8 cellular contexts compared by ENCODE assay signal in genomic region chr15:70091649-70092461, GRCh38. TPM values are rescaled to one million over a fixed set of nuclear protein-coding genes. Genes with fewer than 3 reads are reported as not detected.
A peak's percentile ranks its signal among the peaks of the same experiment; 100 is the strongest.
DNase-seq lines count a peak whose midpoint lies in the region; ATAC-seq and TF ChIP-seq lines count a peak whose summit lies in the region.

No MANE protein-coding gene starts in this region.

- H3K36me3 Mint-ChIP-seq in activated naive CD4-positive, alpha-beta T cell treated with anti-CD3 and anti-CD28 coated beads, Interleukin-2, amount 50 U/mL, for 72 hours = peaks cover 27 to 90% of the 10 kb centered on the region in 2 donors
- H3K36me3 Mint-ChIP-seq in T-helper 17 cell (ENCODE audit: low read depth) (peaks cover 8% of the 10 kb centered on the region), type B pancreatic cell (peaks cover 49% of the 10 kb centered on the region)

- H3K9me3 Mint-ChIP-seq in activated naive CD4-positive, alpha-beta T cell treated with anti-CD3 and anti-CD28 coated beads, Interleukin-2, amount 50 U/mL, for 72 hours = no peaks in the 10 kb centered on the region
- H3K9me3 Mint-ChIP-seq in type B pancreatic cell = no peaks in the 10 kb centered on the region

- ATAC-seq in activated naive CD4-positive, alpha-beta T cell treated with anti-CD3 and anti-CD28 coated beads, Interleukin-2, amount 50 U/mL, for 72 hours = peak; percentile 5 to 26
- ATAC-seq in T-helper 17 cell = no peak
- no peak for ATAC-seq in GM18498 (IDR thresholded peaks at IDR 0.05; ENCODE audit: unreplicated experiment)

- H3K27ac ChIP-seq in brain microvascular endothelial cell = no peak overlapping the region

- in situ Hi-C loops in brain microvascular endothelial cell (cut with HindIII; ENCODE audit: low pct_ligation_motif_present, low sequenced_read_pairs) = no loop called here

- H3K27ac Mint-ChIP-seq in activated naive CD4-positive, alpha-beta T cell treated with anti-CD3 and anti-CD28 coated beads, Interleukin-2, amount 50 U/mL, for 72 hours = peak overlapping the region; percentile 50 to 91
- peak overlapping the region; percentile 71 for H3K27ac Mint-ChIP-seq in T-helper 17 cell
- H3K27ac Mint-ChIP-seq in type B pancreatic cell = peak overlapping the region; percentile 92

- no peaks in the 10 kb centered on the region for H3K27me3 Mint-ChIP-seq in T-helper 17 cell
- H3K27me3 Mint-ChIP-seq in type B pancreatic cell = no peaks in the 10 kb centered on the region

- H3K36me3 ChIP-seq in brain microvascular endothelial cell (replicated peaks) = peaks cover 36% of the 10 kb centered on the region

- no peak overlapping the region for H3K4me3 ChIP-seq in brain microvascular endothelial cell (ENCODE audit: low read depth, low read length)

- DNase-seq in activated naive CD4-positive, alpha-beta T cell treated with anti-CD3 and anti-CD28 coated beads, Interleukin-2, amount 50 U/mL, for 72 hours (ENCODE audit: low spot score in 2 of 2) = no peak
- DNase-seq in activated naive CD4-positive, alpha-beta T cell treated with anti-CD3 and anti-CD28 coated beads, Interleukin-2, amount 50 U/mL, for 16 hours = no peak
- no peak for DNase-seq in T-helper 17 cell
- DNase-seq in iris pigment epithelial cell (ENCODE audit: low read depth) = peak; percentile 64
- DNase-seq in type B pancreatic cell (ENCODE audit: extremely low spot score, unreplicated experiment) = no peak
- no peak for DNase-seq in activated CD8-positive, alpha-beta memory T cell treated with anti-CD3 and anti-CD28 coated beads, Interleukin-2, amount 50 U/mL, for 48 hours
- DNase-seq in brain microvascular endothelial cell = no peak

- H3K4me3 Mint-ChIP-seq in T-helper 17 cell (peak overlapping the region; percentile 73), type B pancreatic cell (peak overlapping the region; percentile 97)

- H3K9me3 ChIP-seq in T-helper 17 cell (ENCODE audit: control insufficient read depth, low read length, poor library complexity, severe bottlenecking) = no peaks in the 10 kb centered on the region

- no peak for TF ChIP-seq CTCF in type B pancreatic cell (conservative IDR thresholded peaks at IDR 0.05)
- TF ChIP-seq CTCF in brain microvascular endothelial cell (IDR thresholded peaks at IDR 0.05; ENCODE audit: low read depth, low read length, missing control alignments) = no peak

- peaks cover 63% of the 10 kb centered on the region for H3K4me1 Mint-ChIP-seq in T-helper 17 cell
- peaks cover 73% of the 10 kb centered on the region for H3K4me1 Mint-ChIP-seq in type B pancreatic cell (ENCODE audit: unreplicated experiment)

- H3K27me3 ChIP-seq in brain microvascular endothelial cell (replicated peaks) = no peaks in the 10 kb centered on the region

RNA-seq across cellular contexts. Expression of gene TLE3, which starts 5.9 kb away (rescaled TPM):
- total RNA-seq in activated naive CD4-positive, alpha-beta T cell treated with anti-CD3 and anti-CD28 coated beads, Interleukin-2, amount 50 U/mL, for 72 hours = 100 to 1,000 TPM in 1 of 2 donors, 10 to 100 TPM in 1; 82.9 to 171 TPM
- total RNA-seq in T-helper 17 cell (100 to 1,000 TPM; 115 to 132 TPM), type B pancreatic cell (ENCODE audit: low replicate concordance) (109 and 185 TPM in 2 replicates)

Comparison
In these comparisons a context has a peak if more than half of its experiments do, and no peak if none do; other contexts are left out.
1. ATAC-seq: peak in activated naive CD4-positive, alpha-beta T cell treated with anti-CD3 and anti-CD28 coated beads, Interleukin-2, amount 50 U/mL, for 72 hours (2 of 2); none in T-helper 17 cell (single experiment) and GM18498 (single experiment).
2. Peak in every context shown above with its lines, with median percentiles within 50 percentile points of each other: H3K27ac Mint-ChIP-seq.